Comparison of ENCODE assay signal across 18 cellular contexts in genomic region chr1:234698624-234699023, GRCh38.
"Had no signal": no experiment of that assay in that cellular context is flagged by ENCODE, and none has a peak within 500 bp of the region (broad histone marks: within the 10 kb centered on the region; RNA-seq: fewer than 3 reads in every experiment).

No MANE protein-coding gene starts in this region.

- DNase-seq: activated CD4-positive, alpha-beta T cell treated with anti-CD3 and anti-CD28 coated beads, Interleukin-2, amount 10 ng/mL, durations not matched to agents 24 days and 14 days; activated CD4-positive, CD25-positive, alpha-beta regulatory T cell; activated CD8-positive, alpha-beta T cell treated with anti-CD3 and anti-CD28 coated beads, Interleukin-2, amount 10 ng/mL, durations not matched to agents 7 days and 5 days; activated naive CD4-positive, alpha-beta T cell; activated naive CD8-positive, alpha-beta T cell treated with anti-CD3 and anti-CD28 coated beads, Interleukin-2, amount 10 ng/mL, durations not matched to agents 7 days and 5 days; brain microvascular endothelial cell; effector CD4-positive, alpha-beta T cell; esophagus squamous epithelium; mesendoderm; stimulated activated CD4-positive, alpha-beta T cell treated with anti-CD3 and anti-CD28 coated beads, Interleukin-2, amount 100 ng/mL, for 48 hours; stimulated activated naive CD4-positive, alpha-beta T cell had no signal

- H3K27me3 Mint-ChIP-seq: activated CD4-positive, alpha-beta T cell treated with anti-CD3 and anti-CD28 coated beads, Interleukin-2, amount 10 ng/mL, durations not matched to agents 24 days and 14 days; activated naive CD8-positive, alpha-beta T cell treated with anti-CD3 and anti-CD28 coated beads, Interleukin-2, amount 10 ng/mL, durations not matched to agents 7 days and 5 days; central memory CD8-positive, alpha-beta T cell had no signal

- FAIRE-seq: endothelial cell of umbilical vein had no signal

- H3K9me3 ChIP-seq: esophagus squamous epithelium, tibial nerve had no signal

- H3K36me3 Mint-ChIP-seq: activated naive CD8-positive, alpha-beta T cell treated with anti-CD3 and anti-CD28 coated beads, Interleukin-2, amount 10 ng/mL, durations not matched to agents 7 days and 5 days had no signal

- ATAC-seq: activated CD8-positive, alpha-beta T cell treated with anti-CD3 and anti-CD28 coated beads, Interleukin-2, amount 10 ng/mL, durations not matched to agents 7 days and 5 days had no signal

- H3K9me3 Mint-ChIP-seq: central memory CD8-positive, alpha-beta T cell; nephron; T-helper 2 cell treated with Interferon-gamma antibody and Interleukin-4, amounts not matched to agents 5 μg/mL and 100 μg/mL, for 36 hours had no signal

- H3K4me3 ChIP-seq: coronary artery, esophagus squamous epithelium, tibial nerve had no signal

- H3K4me1 Mint-ChIP-seq: activated naive CD8-positive, alpha-beta T cell treated with anti-CD3 and anti-CD28 coated beads, Interleukin-2, amount 10 ng/mL, durations not matched to agents 7 days and 5 days; central memory CD8-positive, alpha-beta T cell had no signal

- H3K27ac ChIP-seq: brain microvascular endothelial cell, coronary artery, esophagus squamous epithelium, tibial nerve had no signal

- H3K27me3 ChIP-seq: brain microvascular endothelial cell, esophagus squamous epithelium, tibial nerve had no signal

- H3K36me3 ChIP-seq: brain microvascular endothelial cell, esophagus squamous epithelium, tibial nerve had no signal

- H3K4me3 Mint-ChIP-seq: activated CD4-positive, alpha-beta T cell treated with anti-CD3 and anti-CD28 coated beads, Interleukin-2, amount 10 ng/mL, durations not matched to agents 24 days and 14 days; activated CD8-positive, alpha-beta T cell treated with anti-CD3 and anti-CD28 coated beads, Interleukin-2, amount 10 ng/mL, durations not matched to agents 7 days and 5 days; activated naive CD8-positive, alpha-beta T cell treated with anti-CD3 and anti-CD28 coated beads, Interleukin-2, amount 10 ng/mL, durations not matched to agents 7 days and 5 days; activated T-helper 1 cell treated with anti-CD3 and anti-CD28 coated beads, Interleukin-12 subunit alpha, Interleukin-12 subunit beta, Interleukin-2, Interleukin-4 antibody, amounts not matched to agents 30 ng/mL and 10 ng/mL and 1 ng/mL, durations not matched to agents 14 hours and 24 hours and 36 hours; central memory CD8-positive, alpha-beta T cell; T-helper 2 cell treated with Interferon-gamma antibody and Interleukin-4, amounts not matched to agents 5 μg/mL and 100 μg/mL, for 36 hours had no signal

- H3K27ac Mint-ChIP-seq: activated CD4-positive, alpha-beta T cell treated with anti-CD3 and anti-CD28 coated beads, Interleukin-2, amount 10 ng/mL, durations not matched to agents 24 days and 14 days; activated CD8-positive, alpha-beta T cell treated with anti-CD3 and anti-CD28 coated beads, Interleukin-2, amount 10 ng/mL, durations not matched to agents 7 days and 5 days; activated T-helper 1 cell treated with anti-CD3 and anti-CD28 coated beads, Interleukin-12 subunit alpha, Interleukin-12 subunit beta, Interleukin-2, Interleukin-4 antibody, amounts not matched to agents 30 ng/mL and 10 ng/mL and 1 ng/mL, durations not matched to agents 14 hours and 24 hours and 36 hours; T-helper 2 cell treated with Interferon-gamma antibody and Interleukin-4, amounts not matched to agents 5 μg/mL and 100 μg/mL, for 36 hours had no signal
